8 cellular contexts compared by ENCODE assay signal in the genomic region with DNA sequence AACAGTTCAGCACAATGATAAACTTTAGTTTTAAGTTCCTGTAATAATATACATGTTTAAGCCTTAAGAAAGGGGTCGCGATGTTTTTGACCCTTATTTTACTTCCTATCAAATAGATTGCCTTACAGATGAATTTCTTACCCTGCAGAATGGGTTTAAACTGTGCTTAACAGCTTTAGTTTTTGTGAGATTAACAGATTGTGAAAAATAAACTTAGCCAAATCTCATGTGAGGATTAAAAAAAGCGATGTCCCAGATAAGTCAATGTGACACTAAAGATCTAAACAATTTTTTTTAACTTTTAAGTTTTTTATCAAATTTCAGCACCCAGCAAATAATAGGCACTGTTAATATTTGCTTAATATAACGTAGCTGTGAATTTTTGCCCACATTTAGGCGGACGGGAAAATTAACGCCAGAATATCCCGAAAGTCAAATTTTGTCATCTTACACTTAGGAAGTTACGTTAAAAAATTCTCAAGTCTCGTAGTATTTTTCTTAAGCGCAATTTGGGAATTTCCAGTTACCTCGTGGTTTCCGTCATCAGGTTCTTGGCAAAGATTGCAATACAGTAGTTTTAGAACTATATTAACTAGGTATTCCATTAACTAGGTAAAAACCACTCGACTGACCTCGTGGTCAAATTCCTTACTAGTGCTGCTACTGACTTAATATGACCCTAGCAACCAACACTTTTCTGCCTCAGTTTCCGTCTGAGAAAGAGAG. TPM values are rescaled to one million over a fixed set of nuclear protein-coding genes. Genes with fewer than 3 reads are reported as not detected.
A peak's percentile ranks its signal among the peaks of the same experiment; 100 is the strongest.
DNase-seq lines count a peak whose midpoint lies in the region; TF ChIP-seq lines count a peak whose summit lies in the region.

No MANE protein-coding gene starts in this region.

- H3K4me1 ChIP-seq in spleen = peaks cover 37 to 69% (median 62%) of the 10 kb centered on the region in 6 donors

- WGBS in spleen, 5 donors = 1 to 3% (median 2%) methylated on average over 16 of the region's 16 CpGs

- peak overlapping the region; percentile 93 to 98 (median 96) for H3K27ac ChIP-seq in spleen

- H3K27me3 Mint-ChIP-seq in activated CD4-positive, alpha-beta memory T cell treated with anti-CD3 and anti-CD28 coated beads for 36 hours = no peaks in the 10 kb centered on the region

- peak overlapping the region; percentile 100 for H3K27ac Mint-ChIP-seq in activated CD4-positive, alpha-beta memory T cell treated with anti-CD3 and anti-CD28 coated beads for 36 hours

- H3K36me3 ChIP-seq in spleen = peaks cover 0 to 52% (median 19%) of the 10 kb centered on the region in 6 donors

- CTCF ChIA-PET in activated CD4-positive, alpha-beta memory T cell treated with anti-CD3 and anti-CD28 coated beads for 36 hours (lab: Charles Lee) = interaction anchor here (1.4 kb wide), 1 partner anchor 36 kb away, joined by 3 read pairs; no protein-coding TSS in a partner anchor

- H3K9me3 ChIP-seq in spleen = no peaks in the 10 kb centered on the region

- in situ Hi-C loops in G401 (cut with HindIII; ENCODE audit: low sequenced_read_pairs) = no loop called here

- H3K27me3 ChIP-seq in spleen (replicated peaks in 1 of 7) = no peaks in the 10 kb centered on the region

- peaks cover 62% of the 10 kb centered on the region for H3K36me3 Mint-ChIP-seq in activated CD4-positive, alpha-beta memory T cell treated with anti-CD3 and anti-CD28 coated beads for 36 hours

- peaks cover 38% of the 10 kb centered on the region for H3K4me1 Mint-ChIP-seq in activated CD4-positive, alpha-beta memory T cell treated with anti-CD3 and anti-CD28 coated beads for 36 hours (ENCODE audit: low read depth)

- POLR2A ChIA-PET in activated CD4-positive, alpha-beta memory T cell treated with anti-CD3 and anti-CD28 coated beads for 36 hours (lab: Charles Lee) = interaction anchor here (0.6 to 5.1 kb wide), 7 partner anchors 12 to 168 kb away, joined by 3 to 57 read pairs (median 5); partner anchors contain the start of gene SUPT16H

- no peak for TF ChIP-seq CTCF in spleen (IDR thresholded peaks at IDR 0.05 in 8 of 11, conservative IDR thresholded peaks at IDR 0.05 in 3 of 11)

- peak overlapping the region; percentile 99 for H3K4me3 ChIP-seq in iPS-11a (ENCODE audit: low read depth, low read length)
- H3K4me3 ChIP-seq in spleen = peak overlapping the region; percentile 55 to 88 (median 71)

- DNase-seq in NCI-H1694 (lab: John Stamatoyannopoulos, UW) (peak; percentile 32), NCI-H1694 treated with DMSO at 0.1 percent for 48 hours (lab: John Stamatoyannopoulos, UW) (no peak), spleen (no peak), G401 (ENCODE audit: low spot score) (no peak), AML-193 (lab: John Stamatoyannopoulos, UW) (no peak), NOMO-1 treated with dmso at 0.1 percent for 144 hours (lab: John Stamatoyannopoulos, UW; ENCODE audit: unreplicated experiment) (no peak)
- no peak for DNase-seq in activated CD4-positive, alpha-beta memory T cell treated with anti-CD3 and anti-CD28 coated beads for 36 hours

- no peaks in the 10 kb centered on the region for H3K9me3 Mint-ChIP-seq in activated CD4-positive, alpha-beta memory T cell treated with anti-CD3 and anti-CD28 coated beads for 36 hours

- TF ChIP-seq POLR2A in spleen (IDR thresholded peaks at IDR 0.05) = no peak

- H3K4me3 Mint-ChIP-seq in activated CD4-positive, alpha-beta memory T cell treated with anti-CD3 and anti-CD28 coated beads for 36 hours = peak overlapping the region; percentile 100

- intact Hi-C loops in activated CD4-positive, alpha-beta memory T cell treated with anti-CD3 and anti-CD28 coated beads for 36 hours (cut with micrococcal nuclease) = loop anchor here (2.0 to 10.0 kb wide), 6 partner anchors 166 to 1289 kb away; partner anchors contain the start of genes METTL3, PIP4P1 and TMEM253
- intact Hi-C loops in spleen (cut with DNase I; ENCODE audit: low total_unique reads) = loop anchor here (10.0 kb wide), 1 partner anchor 117 kb away; the partner anchor contains the start of gene SUPT16H

RNA-seq across cellular contexts. Expression of gene HNRNPC, which starts 1.2 kb away (rescaled TPM):
- 1,000 to 10,000 TPM; 1,063 to 1,070 TPM for total RNA-seq in activated CD4-positive, alpha-beta memory T cell treated with anti-CD3 and anti-CD28 coated beads for 36 hours
- total RNA-seq in spleen = 100 to 1,000 TPM; 374 to 648 (median 506) TPM
- polyA plus RNA-seq in spleen = 100 to 1,000 TPM; 497 to 824 (median 677) TPM
- total RNA-seq in G401 (2014; rRNA removed; shearing (Covaris generic)) = 1,370 and 1,766 TPM in 2 replicates

RNA-seq across cellular contexts. Expression of gene RPGRIP1, which starts 11.8 kb away (rescaled TPM):
- total RNA-seq in activated CD4-positive, alpha-beta memory T cell treated with anti-CD3 and anti-CD28 coated beads for 36 hours = under 1 TPM in 1 of 2 experiments, not detected in 1; 0.07 TPM
- total RNA-seq in spleen = 1 to 10 TPM in 3 of 7 donors, under 1 TPM in 4; 0.33 to 4.0 (median 0.87) TPM
- polyA plus RNA-seq in spleen = 1 to 10 TPM in 1 of 3 donors, under 1 TPM in 2; 0.46 to 1.3 (median 0.61) TPM
- 0.18 TPM in 1 of 2 replicates, not detected in the other for total RNA-seq in G401 (2014; rRNA removed; shearing (Covaris generic))
